31 cellular contexts compared by ENCODE assay signal in the genomic region with DNA sequence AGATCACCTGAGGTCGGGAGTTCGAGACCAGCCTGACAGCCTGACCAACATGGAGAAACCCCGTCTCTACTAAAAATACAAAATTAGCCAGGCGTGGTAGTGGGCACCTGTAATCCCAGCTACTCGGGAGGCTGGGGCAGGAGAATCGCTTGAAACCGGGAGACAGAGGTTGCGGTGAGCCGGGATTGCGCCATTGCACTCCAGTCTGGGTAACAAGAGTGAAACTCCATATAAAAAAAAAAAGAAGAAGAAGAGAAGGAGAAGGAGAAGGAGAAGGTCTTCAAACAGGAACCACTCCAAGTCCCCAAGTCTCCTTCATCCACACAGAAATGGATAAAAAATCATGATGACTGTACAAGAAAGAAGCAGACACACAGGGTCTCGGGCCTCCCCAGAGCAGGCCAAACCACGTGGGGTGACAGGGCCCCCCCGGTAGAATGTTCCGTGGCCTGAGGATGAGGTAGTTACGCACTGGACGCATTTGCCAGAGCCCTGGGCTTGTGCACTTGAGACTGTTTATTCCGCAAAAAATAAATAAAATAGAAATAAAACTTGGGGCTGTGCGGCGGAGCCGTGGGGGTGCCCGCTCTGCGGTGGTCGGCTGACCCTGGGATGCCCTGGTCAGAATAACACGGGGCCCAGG. TPM values are rescaled to one million over a fixed set of nuclear protein-coding genes. Genes with fewer than 3 reads are reported as not detected.
"Had no signal": no experiment of that assay in that cellular context is flagged by ENCODE, and none has a peak within 500 bp of the region (broad histone marks: within the 10 kb centered on the region; RNA-seq: fewer than 3 reads in every experiment).

No MANE protein-coding gene starts in this region.

- H3K36me3 Mint-ChIP-seq: activated CD4-positive, alpha-beta memory T cell treated with anti-CD3 and anti-CD28 coated beads for 36 hours; activated naive CD4-positive, alpha-beta T cell treated with anti-CD3 and anti-CD28 coated beads, Interleukin-2, amount 10 ng/mL, durations not matched to agents 7 days and 5 days; activated naive CD8-positive, alpha-beta T cell treated with anti-CD3 and anti-CD28 coated beads, Interleukin-2, amount 10 ng/mL, durations not matched to agents 7 days and 5 days; mesothelial cell of epicardium; stimulated activated naive B cell treated with anti-CD40 and anti-IgM and Interleukin-4, amounts not matched to agents 10 μg/mL and 1 μg/mL and 100 μg/mL, for 72 hours had no signal

- H3K27me3 ChIP-seq: thyroid gland, upper lobe of left lung had no signal

- H3K27ac Mint-ChIP-seq: activated CD4-positive, alpha-beta memory T cell treated with anti-CD3 and anti-CD28 coated beads for 36 hours; activated naive CD4-positive, alpha-beta T cell treated with anti-CD3 and anti-CD28 coated beads, Interleukin-2, amount 10 ng/mL, durations not matched to agents 7 days and 5 days; activated naive CD8-positive, alpha-beta T cell treated with anti-CD3 and anti-CD28 coated beads, Interleukin-2, amount 10 ng/mL, durations not matched to agents 7 days and 5 days; endodermal cell; mesothelial cell of epicardium; nephron progenitor cell; stimulated activated naive B cell treated with anti-CD40 and anti-IgM and Interleukin-4, amounts not matched to agents 10 μg/mL and 1 μg/mL and 100 μg/mL, for 72 hours had no signal

- H3K36me3 ChIP-seq: heart left ventricle, sigmoid colon, stomach, thyroid gland, upper lobe of left lung had no signal

- DNase-seq: activated CD4-positive, alpha-beta memory T cell treated with anti-CD3 and anti-CD28 coated beads for 36 hours; activated CD4-positive, alpha-beta T cell treated with anti-CD3 and anti-CD28 coated beads for 4 hours; activated CD8-positive, alpha-beta memory T cell treated with anti-CD3 and anti-CD28 coated beads, Interleukin-2, amount 50 U/mL, for 4 hours; activated gamma-delta T cell; activated naive CD4-positive, alpha-beta T cell treated with anti-CD3 and anti-CD28 coated beads, Interleukin-2, amount 10 ng/mL, durations not matched to agents 7 days and 5 days; activated naive CD8-positive, alpha-beta T cell treated with anti-CD3 and anti-CD28 coated beads, Interleukin-2, amount 10 ng/mL, durations not matched to agents 7 days and 5 days; activated T-cell treated with anti-CD3 and anti-CD28 coated beads, Interleukin-2, amount 50 U/mL, for 1 hour; amniotic stem cell; caudate nucleus; endodermal cell; foreskin fibroblast; heart left ventricle; hypothalamus; naive B cell; nephron progenitor cell; psoas muscle; sigmoid colon; small intestine; stimulated activated CD4-positive, alpha-beta T cell treated with anti-CD3 and anti-CD28 coated beads, Interleukin-4, amount 100 ng/mL, for 4 hours; stimulated activated CD8-positive, alpha-beta memory T cell treated with anti-CD3 and anti-CD28 coated beads, Interleukin-4, amount 100 ng/mL, for 48 hours; stimulated activated naive B cell treated with anti-CD40 and anti-IgM and Interleukin-4, amounts not matched to agents 10 μg/mL and 1 μg/mL and 100 μg/mL, for 72 hours; stomach; thyroid gland had no signal

- H3K9me3 ChIP-seq: heart left ventricle, psoas muscle, sigmoid colon, stomach, thyroid gland, upper lobe of left lung had no signal

- H3K4me3 ChIP-seq: heart left ventricle, psoas muscle, sigmoid colon, stomach, thyroid gland, upper lobe of left lung had no signal

- H3K4me3 Mint-ChIP-seq: activated CD4-positive, alpha-beta memory T cell treated with anti-CD3 and anti-CD28 coated beads for 36 hours; activated naive CD4-positive, alpha-beta T cell treated with anti-CD3 and anti-CD28 coated beads, Interleukin-2, amount 10 ng/mL, durations not matched to agents 7 days and 5 days; activated naive CD8-positive, alpha-beta T cell treated with anti-CD3 and anti-CD28 coated beads, Interleukin-2, amount 10 ng/mL, durations not matched to agents 7 days and 5 days; endodermal cell; mesothelial cell of epicardium; naive B cell; nephron progenitor cell; stimulated activated naive B cell treated with anti-CD40 and anti-IgM and Interleukin-4, amounts not matched to agents 10 μg/mL and 1 μg/mL and 100 μg/mL, for 72 hours had no signal

- H3K4me1 ChIP-seq: parathyroid adenoma had no signal

- H3K9me3 Mint-ChIP-seq: activated CD4-positive, alpha-beta memory T cell treated with anti-CD3 and anti-CD28 coated beads for 36 hours; activated naive CD4-positive, alpha-beta T cell treated with anti-CD3 and anti-CD28 coated beads, Interleukin-2, amount 10 ng/mL, durations not matched to agents 7 days and 5 days; activated naive CD8-positive, alpha-beta T cell treated with anti-CD3 and anti-CD28 coated beads, Interleukin-2, amount 10 ng/mL, durations not matched to agents 7 days and 5 days; endodermal cell; mesothelial cell of epicardium; nephron progenitor cell; stimulated activated naive B cell treated with anti-CD40 and anti-IgM and Interleukin-4, amounts not matched to agents 10 μg/mL and 1 μg/mL and 100 μg/mL, for 72 hours had no signal

- H3K27ac ChIP-seq: parathyroid adenoma, psoas muscle, sigmoid colon, stomach, thyroid gland, upper lobe of left lung, VCaP had no signal

- ATAC-seq: esophagus mucosa; heart left ventricle; psoas muscle; stimulated activated naive B cell treated with anti-CD40 and anti-IgM and Interleukin-4, amounts not matched to agents 10 μg/mL and 1 μg/mL and 100 μg/mL, for 72 hours had no signal

RNA-seq across cellular contexts. Expression of gene VENTX, which starts 15.8 kb away (rescaled TPM):
- total RNA-seq: activated CD8-positive, alpha-beta memory T cell treated with anti-CD3 and anti-CD28 coated beads for 36 hours; kidney epithelial cell had no signal

RNA-seq across cellular contexts. Expression of gene UTF1, which starts 23.4 kb away (rescaled TPM):
- total RNA-seq: activated CD4-positive, alpha-beta memory T cell treated with anti-CD3 and anti-CD28 coated beads for 36 hours; activated CD8-positive, alpha-beta memory T cell treated with anti-CD3 and anti-CD28 coated beads for 36 hours; activated naive CD8-positive, alpha-beta T cell treated with anti-CD3 and anti-CD28 coated beads, Interleukin-2, amount 10 ng/mL, durations not matched to agents 7 days and 5 days; esophagus mucosa; heart left ventricle; kidney epithelial cell; lower leg skin; mesothelial cell of epicardium; psoas muscle; sigmoid colon; stomach; thyroid gland had no signal
- polyA plus RNA-seq: heart left ventricle, psoas muscle, sigmoid colon, small intestine, stomach had no signal
